14 cellular contexts compared by ENCODE assay signal in genomic region chr17:79306688-79307323, GRCh38.
DNase-seq lines count a peak whose midpoint lies in the region; ATAC-seq and TF ChIP-seq lines count a peak whose summit lies in the region.
"Had no signal": no experiment of that assay in that cellular context is flagged by ENCODE, and none has a peak within 500 bp of the region (broad histone marks: within the 10 kb centered on the region; RNA-seq: fewer than 3 reads in every experiment).

No MANE protein-coding gene starts in this region.

- intact Hi-C loops in left cardiac atrium (cut with DNase I) (no loop called here), tibial artery (cut with DNase I; ENCODE audit: low total_unique reads) (no loop called here)

- H3K27me3 ChIP-seq in tibial artery: peaks cover 0 to 17% of the 10 kb centered on the region in 2 donors

- peaks cover 0 to 35% (median 24%) of the 10 kb centered on the region in 4 donors for H3K4me1 ChIP-seq in tibial artery

- H3K36me3 ChIP-seq in tibial artery: no peaks in the 10 kb centered on the region
- H3K36me3 ChIP-seq: suprapubic skin had no signal

- TF ChIP-seq CTCF in tibial artery (IDR thresholded peaks at IDR 0.05): no peak

- DNase-seq in NCI-H1417 (lab: John Stamatoyannopoulos, UW): peak in 2 of 3 experiments; percentile 20 to 63
- DNase-seq in NCI-H1417 treated with DMSO at 0.1 percent for 48 hours (lab: John Stamatoyannopoulos, UW): no peak
- peak; percentile 16 to 57 for DNase-seq in NCI-H446 (lab: John Stamatoyannopoulos, UW)
- peak; percentile 33 for DNase-seq in left cardiac atrium
- peak in 1 of 2 donors; percentile 84 for DNase-seq in tibial artery
- DNase-seq in NCI-H146 treated with DMSO at 0.1 percent for 48 hours (lab: John Stamatoyannopoulos, UW; ENCODE audit: unreplicated experiment): no peak
- DNase-seq: activated CD4-positive, alpha-beta T cell treated with anti-CD3 and anti-CD28 coated beads for 1 hour; activated T-cell treated with anti-CD3 and anti-CD28 coated beads, Interleukin-2, amount 50 U/mL, for 4 hours; NCI-H510A treated with DMSO at 0.1 percent for 48 hours had no signal

- no peaks in the 10 kb centered on the region for H3K9me3 ChIP-seq in tibial artery
- H3K9me3 ChIP-seq: suprapubic skin had no signal

- ATAC-seq in left cardiac atrium (peak; percentile 74 to 85), HG03439 (IDR thresholded peaks at IDR 0.05; ENCODE audit: unreplicated experiment) (no peak), HG03520 (IDR thresholded peaks at IDR 0.05; ENCODE audit: unreplicated experiment) (no peak)
- ATAC-seq: activated T-cell treated with anti-CD3 and anti-CD28 coated beads, Interleukin-2, amount 50 U/mL, for 4 hours; sciatic nerve had no signal

- H3K4me3 ChIP-seq in tibial artery: peak overlapping the region; percentile 4 to 16
- H3K4me3 ChIP-seq: suprapubic skin had no signal

- H3K27ac ChIP-seq in tibial artery: peak overlapping the region; percentile 61 to 63
- H3K27ac ChIP-seq: 22Rv1, suprapubic skin had no signal

Comparison
In these comparisons a context has a peak if more than half of its experiments do, and no peak if none do; other contexts are left out.
1. DNase-seq: peak in NCI-H1417 (2 of 3), NCI-H446 (2 of 2) and left cardiac atrium (single experiment); none in NCI-H1417 treated with DMSO at 0.1 percent for 48 hours (single experiment) and NCI-H146 treated with DMSO at 0.1 percent for 48 hours (single experiment).
2. ATAC-seq: peak in left cardiac atrium (2 of 2); none in HG03439 (single experiment) and HG03520 (single experiment).